In genomic region chr22:27224485-27225364, GRCh38 we compare ENCODE assay signal across 14 cellular contexts.
DNase-seq lines count a peak whose midpoint lies in the region; ATAC-seq and TF ChIP-seq lines count a peak whose summit lies in the region.
"Had no signal": no experiment of that assay in that cellular context is flagged by ENCODE, and none has a peak within 500 bp of the region (broad histone marks: within the 10 kb centered on the region; RNA-seq: fewer than 3 reads in every experiment).

No MANE protein-coding gene starts in this region.

- H4K8ac ChIP-seq in mesendoderm (ENCODE audit: low read depth, low read length) = no peak overlapping the region

- no peaks in the 10 kb centered on the region for H3K79me2 ChIP-seq in mesendoderm (ENCODE audit: control insufficient read depth, insufficient read depth, low read length)

- H3K27me3 Mint-ChIP-seq in activated T-cell treated with anti-CD3 and anti-CD28 coated beads, Interleukin-2, amount 50 U/mL, for 72 hours (ENCODE audit: low read depth) = no peaks in the 10 kb centered on the region
- H3K27me3 Mint-ChIP-seq in activated naive CD8-positive, alpha-beta T cell treated with anti-CD3 and anti-CD28 coated beads, Interleukin-2, amount 50 U/mL, for 24 hours = peaks cover 2% of the 10 kb centered on the region

- H3K27me3 ChIP-seq in SJSA1 (replicated peaks) (no peaks in the 10 kb centered on the region), mesendoderm (ENCODE audit: insufficient read depth, low read length, poor library complexity) (no peaks in the 10 kb centered on the region)

- no peaks in the 10 kb centered on the region for H3K9me3 Mint-ChIP-seq in activated T-cell treated with anti-CD3 and anti-CD28 coated beads, Interleukin-2, amount 50 U/mL, for 72 hours
- no peaks in the 10 kb centered on the region for H3K9me3 Mint-ChIP-seq in activated naive CD8-positive, alpha-beta T cell treated with anti-CD3 and anti-CD28 coated beads, Interleukin-2, amount 50 U/mL, for 24 hours
- H3K9me3 Mint-ChIP-seq: endodermal cell had no signal

- DNase-seq in AG08395 (ENCODE audit: low spot score) (peak; percentile 73), SJSA1 (ENCODE audit: low read depth in 1 of 2, low spot score in 2 of 2) (peak; percentile 76), fibroblast of villous mesenchyme (ENCODE audit: low read depth) (peak; percentile 73), omental fat pad (ENCODE audit: low spot score) (no peak), mesendoderm (no peak)
- no peak for DNase-seq in activated T-cell treated with anti-CD3 and anti-CD28 coated beads, Interleukin-2, amount 50 U/mL, for 72 hours
- DNase-seq in activated naive CD8-positive, alpha-beta T cell treated with anti-CD3 and anti-CD28 coated beads, Interleukin-2, amount 50 U/mL, for 24 hours = no peak
- DNase-seq: DND-41, endodermal cell, NCI-H1105 treated with DMSO at 0.1 percent for 48 hours, NCI-H510A treated with DMSO at 0.1 percent for 48 hours, small intestine had no signal

- no peak overlapping the region for H3K56ac ChIP-seq in mesendoderm (ENCODE audit: low read length)

- H3K4me3 Mint-ChIP-seq in activated T-cell treated with anti-CD3 and anti-CD28 coated beads, Interleukin-2, amount 50 U/mL, for 72 hours = no peak overlapping the region
- no peak overlapping the region for H3K4me3 Mint-ChIP-seq in activated naive CD8-positive, alpha-beta T cell treated with anti-CD3 and anti-CD28 coated beads, Interleukin-2, amount 50 U/mL, for 24 hours
- H3K4me3 Mint-ChIP-seq: B cell, endodermal cell had no signal

- no peak overlapping the region for H3K18ac ChIP-seq in mesendoderm (ENCODE audit: low read length)

- H3K36me3 Mint-ChIP-seq in activated T-cell treated with anti-CD3 and anti-CD28 coated beads, Interleukin-2, amount 50 U/mL, for 72 hours (ENCODE audit: insufficient read depth in 2 of 2) = no peaks in the 10 kb centered on the region
- H3K36me3 Mint-ChIP-seq in activated naive CD8-positive, alpha-beta T cell treated with anti-CD3 and anti-CD28 coated beads, Interleukin-2, amount 50 U/mL, for 24 hours (ENCODE audit: low read depth) = no peaks in the 10 kb centered on the region

- no peak overlapping the region for H3K4ac ChIP-seq in mesendoderm (ENCODE audit: low read depth, low read length)

- H3K4me3 ChIP-seq in SJSA1 (no peak overlapping the region), fibroblast of villous mesenchyme (ENCODE audit: low read depth, low read length) (no peak overlapping the region), mesendoderm (ENCODE audit: low read length) (no peak overlapping the region)

- H3K36me3 ChIP-seq in SJSA1 = peaks cover 12% of the 10 kb centered on the region
- no peaks in the 10 kb centered on the region for H3K36me3 ChIP-seq in mesendoderm (ENCODE audit: control insufficient read depth, insufficient read depth, low read length)

- peak overlapping the region; percentile 86 for H3K27ac ChIP-seq in SJSA1
- no peak overlapping the region for H3K27ac ChIP-seq in mesendoderm (ENCODE audit: low read depth, low read length)

- H3K4me1 Mint-ChIP-seq in activated T-cell treated with anti-CD3 and anti-CD28 coated beads, Interleukin-2, amount 50 U/mL, for 72 hours (ENCODE audit: low read depth) = no peaks in the 10 kb centered on the region
- no peaks in the 10 kb centered on the region for H3K4me1 Mint-ChIP-seq in activated naive CD8-positive, alpha-beta T cell treated with anti-CD3 and anti-CD28 coated beads, Interleukin-2, amount 50 U/mL, for 24 hours
- H3K4me1 Mint-ChIP-seq: B cell, endodermal cell had no signal

- peaks cover 10% of the 10 kb centered on the region for H3K9me3 ChIP-seq in SJSA1 (replicated peaks)

- no peak overlapping the region for H2BK5ac ChIP-seq in mesendoderm (ENCODE audit: low read length)

- H3K4me2 ChIP-seq in mesendoderm (ENCODE audit: low read length) = no peak overlapping the region

- no peak overlapping the region for H3K27ac Mint-ChIP-seq in activated T-cell treated with anti-CD3 and anti-CD28 coated beads, Interleukin-2, amount 50 U/mL, for 72 hours
- H3K27ac Mint-ChIP-seq in activated naive CD8-positive, alpha-beta T cell treated with anti-CD3 and anti-CD28 coated beads, Interleukin-2, amount 50 U/mL, for 24 hours = no peak overlapping the region
- H3K27ac Mint-ChIP-seq: B cell, endodermal cell had no signal

- ATAC-seq in omental fat pad (ENCODE audit: low FRiP score) = peak; percentile 65
- no peak for ATAC-seq in HG03432 (IDR thresholded peaks at IDR 0.05; ENCODE audit: unreplicated experiment)
- no peak for ATAC-seq in activated T-cell treated with anti-CD3 and anti-CD28 coated beads, Interleukin-2, amount 50 U/mL, for 72 hours (replicated peaks in 1 of 2)
- no peak for ATAC-seq in activated naive CD8-positive, alpha-beta T cell treated with anti-CD3 and anti-CD28 coated beads, Interleukin-2, amount 50 U/mL, for 24 hours

- H4K5ac ChIP-seq in mesendoderm (ENCODE audit: low read length) = no peak overlapping the region

- TF ChIP-seq CTCF in fibroblast of villous mesenchyme (IDR thresholded peaks at IDR 0.05; ENCODE audit: insufficient read depth, low read depth, low read length) (no peak), omental fat pad (IDR thresholded peaks at IDR 0.05) (no peak)

- no peak overlapping the region for H2AK5ac ChIP-seq in mesendoderm (ENCODE audit: low read length)

- H3K23ac ChIP-seq in mesendoderm (ENCODE audit: low read length) = no peak overlapping the region

- H3K4me1 ChIP-seq in SJSA1 (replicated peaks) = peaks cover 39% of the 10 kb centered on the region
- no peaks in the 10 kb centered on the region for H3K4me1 ChIP-seq in mesendoderm (ENCODE audit: control insufficient read depth, low read depth, low read length)

- H3K9ac ChIP-seq in mesendoderm (ENCODE audit: low read length) = no peak overlapping the region

- H2BK15ac ChIP-seq in mesendoderm (replicated peaks; ENCODE audit: low read depth) = no peak overlapping the region

- no peaks in the 10 kb centered on the region for H3K79me1 ChIP-seq in mesendoderm (ENCODE audit: low read length)

- WGBS in mesendoderm (ENCODE audit: extremely low coverage, insufficient coverage, low lambda C conversion rate) = no CpG with 5 or more reads among the region's 17 CpGs

- H2BK120ac ChIP-seq in mesendoderm (ENCODE audit: low read depth, low read length) = no peak overlapping the region

Comparison
In these comparisons a context has a peak if more than half of its experiments do, and no peak if none do; other contexts are left out.
1. DNase-seq: peak in AG08395 (single experiment), SJSA1 (2 of 2) and fibroblast of villous mesenchyme (single experiment); none in omental fat pad (single experiment), mesendoderm (single experiment), activated T-cell treated with anti-CD3 and anti-CD28 coated beads, Interleukin-2, amount 50 U/mL, for 72 hours (0 of 2) and activated naive CD8-positive, alpha-beta T cell treated with anti-CD3 and anti-CD28 coated beads, Interleukin-2, amount 50 U/mL, for 24 hours (single experiment).